Comparison of ENCODE assay signal across 24 cellular contexts in the genomic region with DNA sequence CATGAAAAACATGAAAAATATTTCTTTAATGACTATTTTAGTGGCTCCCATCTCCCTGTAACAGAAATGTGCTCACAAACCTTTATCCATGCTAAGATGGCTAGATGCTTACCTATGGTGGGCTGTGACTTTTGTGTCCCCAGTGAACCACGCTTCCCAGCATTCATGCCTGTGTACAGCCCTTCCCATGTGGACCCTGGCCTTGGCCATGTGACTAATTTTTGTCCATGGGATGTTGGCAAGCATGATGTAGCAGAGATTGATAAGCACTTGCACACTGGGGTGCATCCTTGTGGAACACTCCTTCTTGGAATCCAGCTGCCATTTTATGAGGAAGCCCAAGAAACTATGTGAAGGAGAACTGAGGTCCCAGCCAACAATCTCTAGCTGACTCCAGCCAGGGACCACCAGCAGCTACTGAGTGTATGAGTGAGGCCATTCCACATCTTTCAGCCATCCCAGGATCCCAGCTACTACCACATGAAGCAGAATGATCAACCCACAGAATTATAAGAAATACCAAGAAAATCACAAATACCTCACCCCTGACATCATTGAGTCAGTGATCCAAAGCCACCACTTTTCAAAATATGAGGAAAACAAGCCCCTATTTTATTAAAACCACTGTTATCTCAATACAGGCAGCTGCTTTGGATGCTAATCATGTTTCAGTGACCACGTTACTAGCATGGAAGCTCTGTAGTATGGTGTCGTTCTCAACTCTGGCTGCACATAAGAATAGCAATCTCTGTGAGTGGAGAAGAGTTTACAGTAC. TPM values are rescaled to one million over a fixed set of nuclear protein-coding genes. Genes with fewer than 3 reads are reported as not detected.
DNase-seq lines count a peak whose midpoint lies in the region; ATAC-seq and TF ChIP-seq lines count a peak whose summit lies in the region.
"Had no signal": no experiment of that assay in that cellular context is flagged by ENCODE, and none has a peak within 500 bp of the region (broad histone marks: within the 10 kb centered on the region; RNA-seq: fewer than 3 reads in every experiment).

No MANE protein-coding gene starts in this region.

- TF ChIP-seq CTCF in brain microvascular endothelial cell (IDR thresholded peaks at IDR 0.05; ENCODE audit: low read depth, low read length, missing control alignments) = no peak

- H3K27me3 Mint-ChIP-seq in activated T-cell treated with anti-CD3 and anti-CD28 coated beads, Interleukin-2, amount 50 U/mL, for 72 hours (ENCODE audit: low read depth) = peaks cover 35% of the 10 kb centered on the region

- H3K9me2 ChIP-seq in GM23248 (ENCODE audit: insufficient read depth) = no peaks in the 10 kb centered on the region

- H3K27me3 ChIP-seq in GM23248 (replicated peaks; ENCODE audit: insufficient read depth) (no peaks in the 10 kb centered on the region), brain microvascular endothelial cell (replicated peaks) (no peaks in the 10 kb centered on the region)
- H3K27me3 ChIP-seq: ascending aorta, neural progenitor cell, upper lobe of left lung had no signal

- peak overlapping the region; percentile 31 for H3K4me2 ChIP-seq in GM23248 (ENCODE audit: unreplicated experiment)
- H3K4me2 ChIP-seq: neural progenitor cell had no signal

- H3K4me3 ChIP-seq in GM23248 (no peak overlapping the region), brain microvascular endothelial cell (ENCODE audit: low read depth, low read length) (no peak overlapping the region)
- H3K4me3 ChIP-seq: ascending aorta, K562, lung, neural progenitor cell, prostate gland, upper lobe of left lung had no signal

- H3K9me3 Mint-ChIP-seq in activated T-cell treated with anti-CD3 and anti-CD28 coated beads, Interleukin-2, amount 50 U/mL, for 72 hours = peaks cover 0 to 3% of the 10 kb centered on the region in 2 donors
- H3K9me3 Mint-ChIP-seq: activated naive CD4-positive, alpha-beta T cell treated with anti-CD3 and anti-CD28 coated beads, Interleukin-2, amount 50 U/mL, for 24 hours had no signal

- no peak overlapping the region for H3K9ac ChIP-seq in GM23248
- H3K9ac ChIP-seq: neural progenitor cell had no signal

- H3K36me3 ChIP-seq in GM23248 (ENCODE audit: low read depth) (no peaks in the 10 kb centered on the region), brain microvascular endothelial cell (replicated peaks) (no peaks in the 10 kb centered on the region)
- H3K36me3 ChIP-seq: ascending aorta, neural progenitor cell, prostate gland, upper lobe of left lung had no signal

- no peaks in the 10 kb centered on the region; the same call in 1 of the 2 replicates for H3K4me1 ChIP-seq in GM23248 (ENCODE audit: insufficient read depth)
- H3K4me1 ChIP-seq: ascending aorta, neural progenitor cell, prostate gland, upper lobe of left lung had no signal

- ATAC-seq in activated T-cell treated with anti-CD3 and anti-CD28 coated beads, Interleukin-2, amount 50 U/mL, for 72 hours (replicated peaks in 1 of 2) = no peak
- ATAC-seq: HCT116, K562, WTC11 had no signal

- 0 out of 2 replicates have a peak overlapping the region, but pooled peaks have one; percentile 34 for H3K27ac ChIP-seq in GM23248
- H3K27ac ChIP-seq in brain microvascular endothelial cell = peak overlapping the region; percentile 39
- H3K27ac ChIP-seq: ascending aorta, neural progenitor cell, prostate gland, upper lobe of left lung had no signal

- peak; percentile 16 for DNase-seq in ACHN
- DNase-seq in GM23248 = peak; percentile 43
- peak; percentile 84 for DNase-seq in brain microvascular endothelial cell
- peak; percentile 36 for DNase-seq in hepatic stellate cell (ENCODE audit: low spot score)
- DNase-seq in 8988T = no peak
- DNase-seq in NOMO-1 treated with DMSO at 0.1 percent for 48 hours (lab: John Stamatoyannopoulos, UW; ENCODE audit: unreplicated experiment) = no peak
- DNase-seq in activated T-cell treated with anti-CD3 and anti-CD28 coated beads, Interleukin-2, amount 50 U/mL, for 72 hours = no peak
- no peak for DNase-seq in stimulated activated CD8-positive, alpha-beta memory T cell treated with anti-CD3 and anti-CD28 coated beads, Interleukin-4, amount 100 ng/mL, for 48 hours
- DNase-seq: activated CD4-positive, alpha-beta T cell treated with anti-CD3 and anti-CD28 coated beads, Interleukin-2, amount 50 U/mL, for 1 hour; C1 segment of cervical spinal cord; effector CD8-positive, alpha-beta T cell; NCI-H146; NCI-H510A treated with DMSO at 0.1 percent for 48 hours; SHP77 treated with DMSO at 0.1 percent for 48 hours; T-helper 9 cell; upper lobe of left lung had no signal

- no peak overlapping the region for H3K4me3 Mint-ChIP-seq in activated T-cell treated with anti-CD3 and anti-CD28 coated beads, Interleukin-2, amount 50 U/mL, for 72 hours
- H3K4me3 Mint-ChIP-seq: activated naive CD4-positive, alpha-beta T cell treated with anti-CD3 and anti-CD28 coated beads, Interleukin-2, amount 50 U/mL, for 24 hours; neural progenitor cell; WTC11 had no signal

- no peaks in the 10 kb centered on the region for H3K9me3 ChIP-seq in GM23248 (ENCODE audit: low read depth)
- H3K9me3 ChIP-seq: ascending aorta, prostate gland, upper lobe of left lung had no signal

- 0 out of 2 replicates have a peak overlapping the region, but pooled peaks have one; percentile 25 for H2AFZ ChIP-seq in GM23248
- H2AFZ ChIP-seq: neural progenitor cell had no signal

- no peaks in the 10 kb centered on the region for H3K79me2 ChIP-seq in GM23248 (ENCODE audit: insufficient read depth)

- no peaks in the 10 kb centered on the region for H3K4me1 Mint-ChIP-seq in activated T-cell treated with anti-CD3 and anti-CD28 coated beads, Interleukin-2, amount 50 U/mL, for 72 hours (ENCODE audit: low read depth)
- H3K4me1 Mint-ChIP-seq: activated naive CD4-positive, alpha-beta T cell treated with anti-CD3 and anti-CD28 coated beads, Interleukin-2, amount 50 U/mL, for 24 hours; neural progenitor cell; WTC11 had no signal

- H3F3A ChIP-seq in GM23248 (ENCODE audit: insufficient read depth) = peaks cover 6% of the 10 kb centered on the region; the same call in 1 of the 2 replicates

- no peak overlapping the region for H3K27ac Mint-ChIP-seq in activated T-cell treated with anti-CD3 and anti-CD28 coated beads, Interleukin-2, amount 50 U/mL, for 72 hours
- H3K27ac Mint-ChIP-seq: activated naive CD4-positive, alpha-beta T cell treated with anti-CD3 and anti-CD28 coated beads, Interleukin-2, amount 50 U/mL, for 24 hours; neural progenitor cell; WTC11 had no signal

- WGBS in GM23248 (ENCODE audit: low coverage in 1 of 2, low lambda C conversion rate in 2 of 2, missing lambda C conversion rate in 2 of 2), 2 experiments = 82 to 83% methylated on average over 3 of the region's 3 CpGs

- in situ Hi-C loops in ACHN (cut with HindIII; ENCODE audit: low pct_ligation_motif_present, low pct_unique_long_range_greater_than_20kb, low sequenced_read_pairs) (no loop called here), GM23248 (cut with MboI) (no loop called here), brain microvascular endothelial cell (cut with HindIII; ENCODE audit: low pct_ligation_motif_present, low sequenced_read_pairs) (no loop called here)

- no peaks in the 10 kb centered on the region for H3K36me3 Mint-ChIP-seq in activated T-cell treated with anti-CD3 and anti-CD28 coated beads, Interleukin-2, amount 50 U/mL, for 72 hours (ENCODE audit: insufficient read depth in 2 of 2)
- H3K36me3 Mint-ChIP-seq: activated naive CD4-positive, alpha-beta T cell treated with anti-CD3 and anti-CD28 coated beads, Interleukin-2, amount 50 U/mL, for 24 hours; neural progenitor cell had no signal

- H4K20me1 ChIP-seq in GM23248 (ENCODE audit: insufficient read depth) = no peaks in the 10 kb centered on the region

RNA-seq across cellular contexts. Expression of a gene that starts 16.1 kb away (rescaled TPM):
- total RNA-seq in GM23248 (2014; rRNA removed; shearing (Covaris generic)) = 120 and 124 TPM in 2 replicates
- 113 and 116 TPM in 2 replicates for polyA plus RNA-seq in GM23248 (2016; fragmentation: Nextera tagmentation; extraction: Ambion mirVana)
- 1 to 10 TPM in 1 of 2 donors, under 1 TPM in 1; 0.67 to 1.5 TPM for total RNA-seq in activated T-cell treated with anti-CD3 and anti-CD28 coated beads, Interleukin-2, amount 50 U/mL, for 72 hours

Comparison
In these comparisons a context has a peak if more than half of its experiments do, and no peak if none do; other contexts are left out.
1. DNase-seq: peak in ACHN (single experiment), GM23248 (single experiment), brain microvascular endothelial cell (single experiment) and hepatic stellate cell (single experiment); none in 8988T (single experiment), NOMO-1 treated with DMSO at 0.1 percent for 48 hours (single experiment), activated T-cell treated with anti-CD3 and anti-CD28 coated beads, Interleukin-2, amount 50 U/mL, for 72 hours (0 of 2) and stimulated activated CD8-positive, alpha-beta memory T cell treated with anti-CD3 and anti-CD28 coated beads, Interleukin-4, amount 100 ng/mL, for 48 hours (single experiment).
2. RNA of a gene that starts 16.1 kb away (total RNA-seq): 120 to 124 TPM in GM23248; 0.67 to 1.5 TPM in activated T-cell treated with anti-CD3 and anti-CD28 coated beads, Interleukin-2, amount 50 U/mL, for 72 hours; every median in the first group is over 10 times any median in the second.